Comparison of ENCODE assay signal across 7 cellular contexts in genomic region chr20:64317331-64317730, GRCh38.
DNase-seq lines count a peak whose midpoint lies in the region; ATAC-seq, FAIRE-seq and TF ChIP-seq lines count a peak whose summit lies in the region.
"Not testable (repeated sequence)": the region's sequence is repeated elsewhere in the genome, so short reads cannot be mapped to it uniquely, and the experiment has no call there.

No MANE protein-coding gene starts in this region.

- H2BK15ac ChIP-seq in IMR-90 (ENCODE audit: low read depth, low read length), result not testable (repeated sequence)

- not testable (repeated sequence) for H3K4ac ChIP-seq in IMR-90 (ENCODE audit: low read depth, low read length)

- H2AK5ac ChIP-seq in IMR-90 (ENCODE audit: low read depth, low read length), result not testable (repeated sequence)

- CTCF ChIA-PET in IMR-90 (lab: Yijun Ruan, JAX); K562 (lab: Yijun Ruan, JAX; ENCODE audit: low intra/inter-chr PET ratio); HepG2 (lab: Yijun Ruan, JAX; ENCODE audit: low intra/inter-chr PET ratio, low total read pairs): not testable (repeated sequence)

- not testable (repeated sequence) for H3K9me1 ChIP-seq in IMR-90 (ENCODE audit: insufficient read depth, low read length); K562 (ENCODE audit: control insufficient read depth, insufficient read depth, low read length)

- not testable (repeated sequence) for H3K9me3 Mint-ChIP-seq in nephron; stimulated activated memory B cell treated with anti-CD40 and anti-IgM and Interleukin-4, amounts not matched to agents 10 μg/mL and 1 μg/mL and 100 μg/mL, for 72 hours

- TF ChIP-seq POLR2A in IMR-90 (IDR thresholded peaks at IDR 0.05; ENCODE audit: low read depth, low read length); K562 (conservative IDR thresholded peaks at IDR 0.05); HepG2 (IDR thresholded peaks at IDR 0.05; ENCODE audit: insufficient read depth in 1 of 2, low read depth in 2 of 2, low read length in 2 of 2): not testable (repeated sequence)

- not testable (repeated sequence) for H4K8ac ChIP-seq in IMR-90 (ENCODE audit: low read depth in 2 of 2, low read length in 2 of 2)

- not testable (repeated sequence) for H3K18ac ChIP-seq in IMR-90 (ENCODE audit: low read depth, low read length)

- H3K4me1 ChIP-seq in IMR-90 (ENCODE audit: control insufficient read depth, insufficient read depth, low read length); hepatocyte (ENCODE audit: insufficient read depth); HepG2 (ENCODE audit: insufficient read depth, low read length): not testable (repeated sequence)
- H3K4me1 ChIP-seq in K562 (replicated peaks in 1 of 2; ENCODE audit: control insufficient read depth in 2 of 2, insufficient read depth in 2 of 2, low read length in 2 of 2), result peaks cover 2 to 13% of the 10 kb centered on the region in 2 experiments; a peak in 4 of 5 replicates

- not testable (repeated sequence) for H2AK9ac ChIP-seq in IMR-90 (replicated peaks; ENCODE audit: low read depth, low read length, poor library complexity)

- not testable (repeated sequence) for H2BK120ac ChIP-seq in IMR-90 (ENCODE audit: low read depth, low read length)

- not testable (repeated sequence) for H3K4me3 ChIP-seq in IMR-90 (ENCODE audit: insufficient read depth, low read depth, low read length); K562; hepatocyte; HepG2 (replicated peaks in 1 of 3; ENCODE audit: insufficient read depth in 1 of 3, low read depth in 2 of 3, low read length in 3 of 3)

- H3K27ac Mint-ChIP-seq in nephron; stimulated activated memory B cell treated with anti-CD40 and anti-IgM and Interleukin-4, amounts not matched to agents 10 μg/mL and 1 μg/mL and 100 μg/mL, for 72 hours: not testable (repeated sequence)

- not testable (repeated sequence) for H3K14ac ChIP-seq in IMR-90 (replicated peaks; ENCODE audit: low read depth, low read length)

- not testable (repeated sequence) for H2AFZ ChIP-seq in IMR-90 (replicated peaks; ENCODE audit: low read length, poor library complexity); K562 (ENCODE audit: low read depth, low read length); hepatocyte; HepG2 (ENCODE audit: low read length)

- not testable (repeated sequence) for H3K9me2 ChIP-seq in hepatocyte (replicated peaks; ENCODE audit: insufficient read depth)

- ATAC-seq in IMR-90 (ENCODE audit: low read depth) (0 out of 2 replicates have a peak, but pooled peaks have one; percentile 3), K562 (peak; percentile 83), HepG2 (peak; percentile 72), omental fat pad (ENCODE audit: low FRiP score) (peak; percentile 21)
- peak; percentile 20 for ATAC-seq in stimulated activated memory B cell treated with anti-CD40 and anti-IgM and Interleukin-4, amounts not matched to agents 10 μg/mL and 1 μg/mL and 100 μg/mL, for 72 hours

- H3K27me3 ChIP-seq in IMR-90 (ENCODE audit: control insufficient read depth, insufficient read depth, low read length); K562 (ENCODE audit: control insufficient read depth in 2 of 2, insufficient read depth in 2 of 2, low read length in 2 of 2): not testable (repeated sequence)
- H3K27me3 ChIP-seq in hepatocyte (peaks cover 12% of the 10 kb centered on the region), HepG2 (ENCODE audit: control insufficient read depth in 1 of 2, insufficient read depth in 2 of 2, low read length in 2 of 2) (peaks cover 0 to 13% of the 10 kb centered on the region in 2 experiments; a peak in 3 of 5 replicates)

- H3K4me3 Mint-ChIP-seq in nephron, result peak overlapping the region; percentile 51 to 69 (median 66)
- H3K4me3 Mint-ChIP-seq in stimulated activated memory B cell treated with anti-CD40 and anti-IgM and Interleukin-4, amounts not matched to agents 10 μg/mL and 1 μg/mL and 100 μg/mL, for 72 hours, result not testable (repeated sequence)

- H3K36me3 ChIP-seq in IMR-90 (ENCODE audit: control insufficient read depth, insufficient read depth, low read length); K562 (ENCODE audit: control insufficient read depth, insufficient read depth, low read length); hepatocyte (replicated peaks; ENCODE audit: insufficient read depth, low read depth); HepG2 (replicated peaks in 1 of 2; ENCODE audit: control insufficient read depth in 1 of 2, insufficient read depth in 2 of 2, low read length in 2 of 2): not testable (repeated sequence)

- H3K79me1 ChIP-seq in IMR-90 (ENCODE audit: low read depth in 1 of 2, low read length in 2 of 2), result not testable (repeated sequence)

- not testable (repeated sequence) for H3K36me3 Mint-ChIP-seq in nephron (ENCODE audit: low read depth); stimulated activated memory B cell treated with anti-CD40 and anti-IgM and Interleukin-4, amounts not matched to agents 10 μg/mL and 1 μg/mL and 100 μg/mL, for 72 hours

- intact Hi-C loops in IMR-90 (cut with micrococcal nuclease); K562 (cut with micrococcal nuclease); HepG2 (cut with micrococcal nuclease; ENCODE audit: unreplicated experiment): not testable (repeated sequence)

- not testable (repeated sequence) for H3K23ac ChIP-seq in IMR-90 (ENCODE audit: low read depth, low read length)

- not testable (repeated sequence) for H2BK20ac ChIP-seq in IMR-90 (ENCODE audit: low read depth, low read length)

- POLR2A ChIA-PET in IMR-90 (lab: Charles Lee; ENCODE audit: unreplicated experiment); K562 (lab: Yijun Ruan, JAX); HepG2 (lab: Yijun Ruan, JAX): not testable (repeated sequence)

- not testable (repeated sequence) for H3K27ac ChIP-seq in IMR-90 (ENCODE audit: insufficient read depth, low read length); K562 (ENCODE audit: extremely low read depth, low read depth, low read length); hepatocyte; HepG2 (ENCODE audit: extremely low read length, insufficient read depth, low read length)

- H2BK5ac ChIP-seq in IMR-90 (ENCODE audit: low read depth, low read length, poor library complexity, severe bottlenecking), result not testable (repeated sequence)

- dilution Hi-C loops in IMR-90 (cut with HindIII; ENCODE audit: low sequenced_read_pairs, unreplicated experiment), result not testable (repeated sequence)

- not testable (repeated sequence) for H4K20me1 ChIP-seq in IMR-90 (ENCODE audit: insufficient read depth, low read length); K562 (replicated peaks; ENCODE audit: control insufficient read depth, insufficient read depth, low read length); hepatocyte (ENCODE audit: insufficient read depth, poor library complexity, severe bottlenecking); HepG2 (ENCODE audit: insufficient read depth, low read length)

- H3K9ac ChIP-seq in IMR-90 (ENCODE audit: low read depth, low read length); K562 (ENCODE audit: insufficient read depth in 1 of 2, low read depth in 2 of 2, low read length in 2 of 2); HepG2 (ENCODE audit: insufficient read depth, low read depth, low read length): not testable (repeated sequence)

- not testable (repeated sequence) for BruUV-seq in IMR-90 (replicated peaks; lab: Mats Ljungman, UMichigan); K562 (replicated peaks; lab: Mats Ljungman, UMichigan); HepG2 (replicated peaks; lab: Mats Ljungman, UMichigan)

- TF ChIP-seq EP300 in K562 (IDR thresholded peaks at IDR 0.05; ENCODE audit: low read length); HepG2 (IDR thresholded peaks at IDR 0.05; ENCODE audit: low read depth in 2 of 2, low read length in 2 of 2); HepG2 (CRISPR knock-in tag; IDR thresholded peaks at IDR 0.05; ENCODE audit: borderline replicate concordance): not testable (repeated sequence)

- H4K5ac ChIP-seq in IMR-90 (ENCODE audit: low read depth, low read length), result not testable (repeated sequence)

- not testable (repeated sequence) for H3K56ac ChIP-seq in IMR-90 (ENCODE audit: extremely low read depth, insufficient read depth, low read length)

- WGBS in IMR-90 (ENCODE audit: extremely low coverage in 2 of 2, insufficient read length in 1 of 2), 2 experiments, result no CpG with 5 or more reads among the region's 15 CpGs
- 58% methylated on average over 9 of the region's 15 CpGs for WGBS in K562 (ENCODE audit: insufficient coverage, low coverage, missing lambda C conversion rate)
- WGBS in hepatocyte (ENCODE audit: low lambda C conversion rate, missing lambda C conversion rate), result 61% methylated on average over 10 of the region's 15 CpGs
- 62% methylated on average over 11 of the region's 15 CpGs for WGBS in HepG2 (ENCODE audit: low lambda C conversion rate)

- not testable (repeated sequence) for H3K4me2 ChIP-seq in IMR-90 (ENCODE audit: low read depth, low read length); K562 (ENCODE audit: insufficient read depth, low read length); HepG2 (ENCODE audit: low read depth, low read length)
- H3K4me2 ChIP-seq in hepatocyte, result peak overlapping the region; percentile 25

- not testable (repeated sequence) for H3K9me3 ChIP-seq in IMR-90 (ENCODE audit: control insufficient read depth, insufficient read depth, low read length); K562 (replicated peaks; ENCODE audit: control insufficient read depth, insufficient read depth, low read depth, low read length); hepatocyte (ENCODE audit: low read depth); HepG2 (ENCODE audit: low read length)

- H3K79me2 ChIP-seq in K562 (ENCODE audit: control insufficient read depth, insufficient read depth, low read length); hepatocyte; HepG2 (ENCODE audit: insufficient read depth, low read length): not testable (repeated sequence)

- in situ Hi-C loops in IMR-90 (cut with MboI; ENCODE audit: low sequenced_read_pairs); K562 (cut with MboI); HepG2 (cut with HindIII; ENCODE audit: extremely low pct_ligation_motif_present, low pct_unique_long_range_greater_than_20kb): not testable (repeated sequence)

- H4K91ac ChIP-seq in IMR-90 (ENCODE audit: insufficient read depth, low read depth, low read length), result not testable (repeated sequence)

- FAIRE-seq in K562 (lab: Jason Lieb, UNC), result peak; percentile 97
- not testable (repeated sequence) for FAIRE-seq in HepG2 (lab: Jason Lieb, UNC)

- TF ChIP-seq RAD21 in IMR-90 (IDR thresholded peaks at IDR 0.05; ENCODE audit: low read length); K562 (CRISPR knock-in tag; conservative IDR thresholded peaks at IDR 0.05 in 1 of 2, IDR thresholded peaks at IDR 0.05 in 1 of 2); HepG2 (CRISPR knock-in tag; IDR thresholded peaks at IDR 0.05): not testable (repeated sequence)

- TF ChIP-seq CTCF in IMR-90 (conservative IDR thresholded peaks at IDR 0.05; ENCODE audit: low read depth, low read length); K562 (IDR thresholded peaks at IDR 0.05 in 2 of 3, conservative IDR thresholded peaks at IDR 0.05 in 1 of 3; ENCODE audit: insufficient read depth in 2 of 3, low read depth in 1 of 3, low read length in 3 of 3); hepatocyte (IDR thresholded peaks at IDR 0.05; ENCODE audit: poor library complexity); HepG2 (CRISPR knock-in tag; IDR thresholded peaks at IDR 0.05); nephron (IDR thresholded peaks at IDR 0.05; ENCODE audit: unreplicated experiment in 3 of 3); omental fat pad (IDR thresholded peaks at IDR 0.05): not testable (repeated sequence)

- H3K4me1 Mint-ChIP-seq in nephron; stimulated activated memory B cell treated with anti-CD40 and anti-IgM and Interleukin-4, amounts not matched to agents 10 μg/mL and 1 μg/mL and 100 μg/mL, for 72 hours: not testable (repeated sequence)

- DNase-seq in IMR-90; hepatocyte (ENCODE audit: low spot score); HepG2 (ENCODE audit: low spot score); omental fat pad (ENCODE audit: low spot score): not testable (repeated sequence)
- peak in 1 of 4 experiments; percentile 3 for DNase-seq in K562 (ENCODE audit: extremely low read depth in 1 of 4, low spot score in 3 of 4)

- peaks cover 43% of the 10 kb centered on the region for H3K27me3 Mint-ChIP-seq in nephron (ENCODE audit: low read depth)
- peaks cover 52% of the 10 kb centered on the region for H3K27me3 Mint-ChIP-seq in stimulated activated memory B cell treated with anti-CD40 and anti-IgM and Interleukin-4, amounts not matched to agents 10 μg/mL and 1 μg/mL and 100 μg/mL, for 72 hours

Comparison
In these comparisons a context has a peak if more than half of its experiments do, and no peak if none do; other contexts are left out.
1. ATAC-seq: peak in every context shown above with its lines; median percentile 83 in K562; 72 in HepG2; 21 in omental fat pad; 20 in stimulated activated memory B cell treated with anti-CD40 and anti-IgM and Interleukin-4, amounts not matched to agents 10 μg/mL and 1 μg/mL and 100 μg/mL, for 72 hours; 3 in IMR-90.